18 cellular contexts compared by ENCODE assay signal in the genomic region with DNA sequence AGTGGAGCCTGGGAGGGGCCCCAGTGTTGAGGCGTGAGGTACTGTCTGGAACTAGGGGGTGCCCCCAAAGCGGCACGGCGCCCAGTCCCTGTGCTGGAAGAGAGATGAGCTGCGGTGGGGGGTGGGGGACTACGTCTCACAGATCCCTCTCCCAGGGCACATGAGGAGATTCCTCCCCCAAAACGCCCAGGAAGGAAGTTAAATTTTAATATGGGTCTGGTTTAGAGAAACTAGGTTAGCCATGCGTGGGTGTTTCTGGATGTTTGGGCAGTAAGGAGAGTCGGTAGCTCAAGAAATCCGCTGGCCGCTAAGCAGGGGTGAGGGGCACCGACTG. TPM values are rescaled to one million over a fixed set of nuclear protein-coding genes. Genes with fewer than 3 reads are reported as not detected.
DNase-seq lines count a peak whose midpoint lies in the region; ATAC-seq and TF ChIP-seq lines count a peak whose summit lies in the region.
"Had no signal": no experiment of that assay in that cellular context is flagged by ENCODE, and none has a peak within 500 bp of the region (broad histone marks: within the 10 kb centered on the region; RNA-seq: fewer than 3 reads in every experiment).

No MANE protein-coding gene starts in this region.

- no peaks in the 10 kb centered on the region for H3K27me3 ChIP-seq in CD8-positive, alpha-beta memory T cell (ENCODE audit: insufficient read depth, low read length, poor library complexity, severe bottlenecking)

- POLR2A ChIA-PET in CD8-positive, alpha-beta memory T cell (lab: Charles Lee): no interaction called here

- H3K36me3 ChIP-seq in CD8-positive, alpha-beta memory T cell (ENCODE audit: insufficient read depth, low read length): no peaks in the 10 kb centered on the region

- H3K36me3 Mint-ChIP-seq in CD8-positive, alpha-beta memory T cell: peaks cover 0 to 26% (median 4%) of the 10 kb centered on the region in 3 donors
- H3K36me3 Mint-ChIP-seq in effector memory CD8-positive, alpha-beta T cell (ENCODE audit: insufficient read depth): peaks cover 59% of the 10 kb centered on the region
- H3K36me3 Mint-ChIP-seq in stimulated activated naive B cell treated with anti-CD40 and anti-IgM and Interleukin-4, amounts not matched to agents 10 μg/mL and 1 μg/mL and 100 μg/mL, for 72 hours: peaks cover 11 to 15% of the 10 kb centered on the region in 2 donors
- no peaks in the 10 kb centered on the region for H3K36me3 Mint-ChIP-seq in glutamatergic neuron (ENCODE audit: unreplicated experiment)
- H3K36me3 Mint-ChIP-seq: IgD-negative memory B cell had no signal

- no peak overlapping the region for H3K27ac ChIP-seq in CD8-positive, alpha-beta memory T cell (ENCODE audit: low read depth, low read length)
- H3K27ac ChIP-seq: GM23248 had no signal

- H3K4me3 Mint-ChIP-seq in CD8-positive, alpha-beta memory T cell: no peak overlapping the region
- peak overlapping the region in 1 of 2 donors; percentile 42 for H3K4me3 Mint-ChIP-seq in effector memory CD8-positive, alpha-beta T cell
- H3K4me3 Mint-ChIP-seq in stimulated activated naive B cell treated with anti-CD40 and anti-IgM and Interleukin-4, amounts not matched to agents 10 μg/mL and 1 μg/mL and 100 μg/mL, for 72 hours: no peak overlapping the region
- no peak overlapping the region for H3K4me3 Mint-ChIP-seq in glutamatergic neuron (ENCODE audit: unreplicated experiment)

- DNase-seq in CD8-positive, alpha-beta memory T cell: no peak
- DNase-seq in effector memory CD8-positive, alpha-beta T cell: no peak
- DNase-seq in left lobe of liver (ENCODE audit: low spot score) (no peak), glutamatergic neuron (no peak), nucleus accumbens (lab: John Stamatoyannopoulos, UW) (no peak)
- DNase-seq in stimulated activated naive B cell treated with anti-CD40 and anti-IgM and Interleukin-4, amounts not matched to agents 10 μg/mL and 1 μg/mL and 100 μg/mL, for 72 hours: no peak
- no peak for DNase-seq in stimulated activated CD4-positive, alpha-beta T cell treated with anti-CD3 and anti-CD28 coated beads, Interleukin-15, amount 100 ng/mL, for 24 hours
- DNase-seq: C1 segment of cervical spinal cord, Caco-2, DMS79, GM23248, MV-4-11, NCI-H1417 treated with DMSO at 0.1 percent for 48 hours, NCI-H2029, NCI-H510A treated with DMSO at 0.1 percent for 48 hours, SIG-M5 had no signal

- peak; percentile 46 for ATAC-seq in effector memory CD8-positive, alpha-beta T cell (replicated peaks)
- peak; percentile 20 for ATAC-seq in left lobe of liver
- ATAC-seq in stimulated activated naive B cell treated with anti-CD40 and anti-IgM and Interleukin-4, amounts not matched to agents 10 μg/mL and 1 μg/mL and 100 μg/mL, for 72 hours (replicated peaks): no peak
- ATAC-seq: GM12878 had no signal

- no peak for TF ChIP-seq CTCF in glutamatergic neuron (IDR thresholded peaks at IDR 0.05; ENCODE audit: partially characterized antibody, unreplicated experiment)

- no peak overlapping the region for H3K4me3 ChIP-seq in CD8-positive, alpha-beta memory T cell (ENCODE audit: low read length)
- H3K4me3 ChIP-seq: GM12878, GM23248 had no signal

- peaks cover 0 to 2% of the 10 kb centered on the region in 2 donors for H3K27me3 Mint-ChIP-seq in CD8-positive, alpha-beta memory T cell
- no peaks in the 10 kb centered on the region for H3K27me3 Mint-ChIP-seq in effector memory CD8-positive, alpha-beta T cell
- H3K27me3 Mint-ChIP-seq in stimulated activated naive B cell treated with anti-CD40 and anti-IgM and Interleukin-4, amounts not matched to agents 10 μg/mL and 1 μg/mL and 100 μg/mL, for 72 hours: no peaks in the 10 kb centered on the region
- H3K27me3 Mint-ChIP-seq in glutamatergic neuron (ENCODE audit: unreplicated experiment): peaks cover 11% of the 10 kb centered on the region
- H3K27me3 Mint-ChIP-seq: IgD-negative memory B cell had no signal

- peaks cover 11 to 48% (median 17%) of the 10 kb centered on the region in 3 donors for H3K4me1 Mint-ChIP-seq in CD8-positive, alpha-beta memory T cell
- peaks cover 20 to 36% of the 10 kb centered on the region in 2 donors for H3K4me1 Mint-ChIP-seq in effector memory CD8-positive, alpha-beta T cell (ENCODE audit: low read depth in 2 of 2)
- H3K4me1 Mint-ChIP-seq in stimulated activated naive B cell treated with anti-CD40 and anti-IgM and Interleukin-4, amounts not matched to agents 10 μg/mL and 1 μg/mL and 100 μg/mL, for 72 hours: peaks cover 18 to 41% of the 10 kb centered on the region in 2 donors
- H3K4me1 Mint-ChIP-seq in glutamatergic neuron (ENCODE audit: low read depth, unreplicated experiment): peaks cover 3% of the 10 kb centered on the region

- H3K4me1 ChIP-seq in CD8-positive, alpha-beta memory T cell (ENCODE audit: insufficient read depth, low read length): peaks cover 10% of the 10 kb centered on the region
- H3K4me1 ChIP-seq: Caco-2 had no signal

- H3K27ac Mint-ChIP-seq in CD8-positive, alpha-beta memory T cell: peak overlapping the region in 5 of 8 donors; percentile 29 to 85 (median 58)
- H3K27ac Mint-ChIP-seq in effector memory CD8-positive, alpha-beta T cell: peak overlapping the region; percentile 19 to 82
- peak overlapping the region; percentile 84 for H3K27ac Mint-ChIP-seq in stimulated activated naive B cell treated with anti-CD40 and anti-IgM and Interleukin-4, amounts not matched to agents 10 μg/mL and 1 μg/mL and 100 μg/mL, for 72 hours
- H3K27ac Mint-ChIP-seq in glutamatergic neuron (ENCODE audit: unreplicated experiment): no peak overlapping the region

- H3K9me3 Mint-ChIP-seq in CD8-positive, alpha-beta memory T cell: no peaks in the 10 kb centered on the region
- H3K9me3 Mint-ChIP-seq in effector memory CD8-positive, alpha-beta T cell: no peaks in the 10 kb centered on the region
- H3K9me3 Mint-ChIP-seq in stimulated activated naive B cell treated with anti-CD40 and anti-IgM and Interleukin-4, amounts not matched to agents 10 μg/mL and 1 μg/mL and 100 μg/mL, for 72 hours: no peaks in the 10 kb centered on the region
- H3K9me3 Mint-ChIP-seq in glutamatergic neuron (ENCODE audit: unreplicated experiment): peaks cover 5% of the 10 kb centered on the region
- H3K9me3 Mint-ChIP-seq: IgD-negative memory B cell had no signal

- H3K9me3 ChIP-seq in CD8-positive, alpha-beta memory T cell (ENCODE audit: low read length): no peaks in the 10 kb centered on the region
- H3K9me3 ChIP-seq: Caco-2 had no signal

- CTCF ChIA-PET in CD8-positive, alpha-beta memory T cell (lab: Charles Lee): interaction anchor here (1.4 kb wide), 1 partner anchor 16 kb away, joined by 3 read pairs; no protein-coding TSS in a partner anchor

RNA-seq across cellular contexts. Expression of a gene that starts 20.5 kb away (rescaled TPM):
- 10 to 100 TPM; 62.1 to 63.5 TPM for total RNA-seq in CD8-positive, alpha-beta memory T cell
- 58.2 TPM for polyA plus RNA-seq in CD8-positive, alpha-beta memory T cell
- total RNA-seq in left lobe of liver: 21.8 TPM
- total RNA-seq in glutamatergic neuron (ENCODE audit: unreplicated experiment): 104 TPM

RNA-seq across cellular contexts. Expression of a gene that starts 54.0 kb away (rescaled TPM):
- 10 to 100 TPM; 18.6 to 22.5 TPM for total RNA-seq in CD8-positive, alpha-beta memory T cell
- 5.3 TPM for polyA plus RNA-seq in CD8-positive, alpha-beta memory T cell
- total RNA-seq in left lobe of liver (25.9 TPM), glutamatergic neuron (ENCODE audit: unreplicated experiment) (70.4 TPM)

RNA-seq across cellular contexts. Expression of a gene that starts 56.3 kb away (rescaled TPM):
- 1 to 10 TPM; 6.3 to 6.6 TPM for total RNA-seq in CD8-positive, alpha-beta memory T cell
- polyA plus RNA-seq in CD8-positive, alpha-beta memory T cell: 4.6 TPM
- 4.5 TPM for total RNA-seq in left lobe of liver
- 10.9 TPM for total RNA-seq in glutamatergic neuron (ENCODE audit: unreplicated experiment)

RNA-seq across cellular contexts. Expression of a gene that starts 56.3 kb away (rescaled TPM):
- total RNA-seq in CD8-positive, alpha-beta memory T cell: 10 to 100 TPM; 38.6 to 40.6 TPM
- polyA plus RNA-seq in CD8-positive, alpha-beta memory T cell: 16.3 TPM
- total RNA-seq in left lobe of liver: 23.9 TPM
- 66.3 TPM for total RNA-seq in glutamatergic neuron (ENCODE audit: unreplicated experiment)

Comparison
In these comparisons a context has a peak if more than half of its experiments do, and no peak if none do; other contexts are left out.
1. ATAC-seq: peak in effector memory CD8-positive, alpha-beta T cell (single experiment) and left lobe of liver (single experiment); none in stimulated activated naive B cell treated with anti-CD40 and anti-IgM and Interleukin-4, amounts not matched to agents 10 μg/mL and 1 μg/mL and 100 μg/mL, for 72 hours (0 of 2).